Comparison of ENCODE assay signal across 31 cellular contexts in genomic region chr11:20931029-20931428, GRCh38.
"Had no signal": no experiment of that assay in that cellular context is flagged by ENCODE, and none has a peak within 500 bp of the region (broad histone marks: within the 10 kb centered on the region; RNA-seq: fewer than 3 reads in every experiment).

No MANE protein-coding gene starts in this region.

- H3K9me3 ChIP-seq: adrenal gland, ascending aorta, body of pancreas, breast epithelium had no signal

- H3K27ac ChIP-seq: adrenal gland, ascending aorta, body of pancreas, brain microvascular endothelial cell, breast epithelium, cardiac muscle cell had no signal

- H3K36me3 ChIP-seq: adrenal gland, ascending aorta, brain microvascular endothelial cell, breast epithelium, cardiac muscle cell had no signal

- H3K4me3 ChIP-seq: adrenal gland, ascending aorta, body of pancreas, breast epithelium, cardiac muscle cell had no signal

- DNase-seq: activated effector memory CD4-positive, alpha-beta T cell treated with anti-CD3 and anti-CD28 coated beads, Interleukin-2, amount 50 U/mL, for 16 hours; activated effector memory CD4-positive, alpha-beta T cell treated with Interleukin-2 at 50 U/mL for 16 hours; activated gamma-delta T cell; activated naive CD4-positive, alpha-beta T cell; activated naive CD4-positive, alpha-beta T cell treated with anti-CD3 and anti-CD28 coated beads for 36 hours; activated naive CD4-positive, alpha-beta T cell treated with anti-CD3 and anti-CD28 coated beads, Interleukin-2, amount 10 ng/mL, durations not matched to agents 7 days and 5 days; activated naive CD4-positive, alpha-beta T cell treated with anti-CD3 and anti-CD28 coated beads, Interleukin-2, amount 50 U/mL, for 16 hours; activated naive CD4-positive, alpha-beta T cell treated with Interleukin-2 at 50 U/mL for 16 hours; activated naive CD8-positive, alpha-beta T cell treated with anti-CD3 and anti-CD28 coated beads for 36 hours; activated naive CD8-positive, alpha-beta T cell treated with anti-CD3 and anti-CD28 coated beads, Interleukin-2, amount 10 ng/mL, durations not matched to agents 7 days and 5 days; activated naive CD8-positive, alpha-beta T cell treated with anti-CD3 and anti-CD28 coated beads, Interleukin-2, amount 50 U/mL, for 24 hours; activated T-cell treated with anti-CD3 and anti-CD28 coated beads, Interleukin-2, amount 50 U/mL, for 1 hour; activated T-cell treated with anti-CD3 and anti-CD28 coated beads, Interleukin-2, amount 50 U/mL, for 24 hours; activated T-cell treated with anti-CD3 and anti-CD28 coated beads, Interleukin-2, amount 50 U/mL, for 4 hours; activated T-cell treated with anti-CD3 and anti-CD28 coated beads, Interleukin-2, amount 50 U/mL, for 48 hours; activated T-cell treated with anti-CD3 and anti-CD28 coated beads, Interleukin-2, amount 50 U/mL, for 72 hours; adrenal gland; amniotic stem cell; amygdala; anterior cingulate cortex; aorta; body of pancreas; brain microvascular endothelial cell; caudate nucleus; central memory CD4-positive, alpha-beta T cell; cerebellar nuclear complex had no signal

- ATAC-seq: activated naive CD4-positive, alpha-beta T cell treated with anti-CD3 and anti-CD28 coated beads, Interleukin-2, amount 50 U/mL, for 72 hours; activated naive CD8-positive, alpha-beta T cell treated with anti-CD3 and anti-CD28 coated beads, Interleukin-2, amount 50 U/mL, for 24 hours; activated T-cell treated with anti-CD3 and anti-CD28 coated beads, Interleukin-2, amount 50 U/mL, for 4 hours; activated T-cell treated with anti-CD3 and anti-CD28 coated beads, Interleukin-2, amount 50 U/mL, for 72 hours; activated T-helper 17 cell treated with anti-CD3 and anti-CD28 coated beads, Interleukin-2, amount 50 U/mL, for 72 hours; body of pancreas had no signal

- H3K27me3 ChIP-seq: adrenal gland, ascending aorta, body of pancreas, brain microvascular endothelial cell, breast epithelium, cardiac muscle cell had no signal

- H3K4me1 ChIP-seq: adrenal gland, ascending aorta, body of pancreas, breast epithelium had no signal
